ENCODE assay signal across 1 cellular context in genomic region chr1:154154053-154154452, GRCh38.
TF ChIP-seq lines count a peak whose summit lies in the region.

No MANE protein-coding gene starts in this region.

TF ChIP-seq in K562, 482 proteins besides CTCF, POLR2A, EP300 and RAD21:
- TF ChIP-seq GABPA (tag; conservative IDR thresholded peaks at IDR 0.05; ENCODE audit: low read depth): no peak
- TF ChIP-seq PHF20 (IDR thresholded peaks at IDR 0.05; ENCODE audit: partially characterized antibody): peak; percentile 49
- TF ChIP-seq SNAPC5 (CRISPR knock-in tag; IDR thresholded peaks at IDR 0.05): no peak
- TF ChIP-seq NR2F6 (CRISPR knock-in tag; IDR thresholded peaks at IDR 0.05): no peak
- peak; percentile 88 for TF ChIP-seq ADNP (tag; IDR thresholded peaks at IDR 0.05)
- no peak for TF ChIP-seq ZNF146 (CRISPR knock-in tag; IDR thresholded peaks at IDR 0.05; ENCODE audit: unreplicated experiment)
- peak in 1 of 2 experiments; percentile 41; a peak in 1 of 3 replicates for TF ChIP-seq CBX3 (IDR thresholded peaks at IDR 0.05; ENCODE audit: borderline replicate concordance in 1 of 2, low read length in 2 of 2)
- TF ChIP-seq RBM25 (IDR thresholded peaks at IDR 0.05; ENCODE audit: low read depth, low read length, severe bottlenecking): peak; percentile 92
- TF ChIP-seq ZNF140 (CRISPR knock-in tag; IDR thresholded peaks at IDR 0.05): no peak
- TF ChIP-seq HDAC2 (IDR thresholded peaks at IDR 0.05): peak; percentile 72; the same call in 1 of the 2 replicates
- TF ChIP-seq FOXA3 (CRISPR knock-in tag; conservative IDR thresholded peaks at IDR 0.05 in 1 of 2, IDR thresholded peaks at IDR 0.05 in 1 of 2): peak in 1 of 2 experiments; percentile 36; a peak in 1 of 4 replicates
- TF ChIP-seq PCBP1 (IDR thresholded peaks at IDR 0.05; ENCODE audit: low read depth, low read length, poor library complexity, severe bottlenecking): no peak
- no peak for TF ChIP-seq SLC30A9 (CRISPR knock-in tag; IDR thresholded peaks at IDR 0.05)
- peak; percentile 41; the same call in 1 of the 2 replicates for TF ChIP-seq SMARCA5 (IDR thresholded peaks at IDR 0.05)
- TF ChIP-seq CHD4 (IDR thresholded peaks at IDR 0.05; ENCODE audit: insufficient read depth, insufficient replicate concordance, low read depth, low read length, poor library complexity, severe bottlenecking): peak; percentile 86
- TF ChIP-seq SPI1 (IDR thresholded peaks at IDR 0.05; ENCODE audit: borderline replicate concordance, low read depth, low read length): no peak
- TF ChIP-seq BCOR (IDR thresholded peaks at IDR 0.05): peak; percentile 98
- TF ChIP-seq KDM1A (IDR thresholded peaks at IDR 0.05): peak; percentile 71 to 82
- TF ChIP-seq RCOR1 (IDR thresholded peaks at IDR 0.05; ENCODE audit: borderline replicate concordance in 1 of 2, low read depth in 2 of 2, low read length in 2 of 2): peak in 1 of 2 experiments; percentile 65; a peak in 2 of 4 replicates
